11 cellular contexts compared by ENCODE assay signal in the genomic region with DNA sequence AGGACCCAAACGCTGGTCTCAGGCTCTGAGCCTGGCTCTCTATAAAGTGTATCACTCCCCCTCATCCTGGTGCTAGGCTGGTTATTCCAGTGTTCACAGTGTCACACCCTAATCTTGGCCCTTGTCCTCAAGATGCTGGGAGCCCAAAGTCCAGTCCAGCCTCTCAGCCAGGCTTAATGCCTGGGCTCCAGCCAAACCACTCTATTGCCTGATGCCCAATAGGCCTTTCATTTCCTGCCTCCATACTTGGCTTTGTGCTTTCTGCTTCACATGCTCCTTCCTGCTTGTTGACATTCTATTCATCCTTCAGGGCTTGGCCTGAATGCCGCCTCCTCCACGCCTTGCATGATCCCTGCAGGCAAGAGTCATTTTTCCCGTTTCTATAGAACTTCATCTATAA. TPM values are rescaled to one million over a fixed set of nuclear protein-coding genes. Genes with fewer than 3 reads are reported as not detected.
DNase-seq lines count a peak whose midpoint lies in the region; ATAC-seq and TF ChIP-seq lines count a peak whose summit lies in the region.
"Had no signal": no experiment of that assay in that cellular context is flagged by ENCODE, and none has a peak within 500 bp of the region (broad histone marks: within the 10 kb centered on the region; RNA-seq: fewer than 3 reads in every experiment).

No MANE protein-coding gene starts in this region.

- DNase-seq in breast epithelium (ENCODE audit: low spot score in 2 of 2), result peak in 1 of 2 donors; percentile 87
- DNase-seq in lower lobe of right lung, result peak; percentile 87
- no peak for DNase-seq in NK-92 treated with Interleukin-12 subunit alpha and Interleukin-12 subunit beta, amount 100 ng/mL, for 24 hours (lab: John Stamatoyannopoulos, UW)
- no peak for DNase-seq in nephron progenitor cell
- no peak for DNase-seq in DMS 273 treated with DMSO at 0.1 percent for 48 hours (lab: John Stamatoyannopoulos, UW)
- DNase-seq: T1000 had no signal

- H3K9me3 ChIP-seq in breast epithelium (no peaks in the 10 kb centered on the region), lower lobe of right lung (no peaks in the 10 kb centered on the region)

- TF ChIP-seq RAD21 in Ishikawa (IDR thresholded peaks at IDR 0.05; ENCODE audit: low read depth), result no peak

- H3K4me1 Mint-ChIP-seq in nephron progenitor cell, result peaks cover 83% of the 10 kb centered on the region

- H3K27ac ChIP-seq in 22Rv1 (peak overlapping the region; percentile 3; the same call in 1 of the 2 replicates), breast epithelium (peak overlapping the region; percentile 15 to 54), lower lobe of right lung (peak overlapping the region; percentile 7)
- H3K27ac ChIP-seq: parathyroid adenoma had no signal

- intact Hi-C loops in breast epithelium (cut with DNase I; ENCODE audit: low total_unique reads), result no loop called here
- intact Hi-C loops in lower lobe of right lung (cut with DNase I), result no loop called here

- H3K4me1 ChIP-seq in breast epithelium, result peaks cover 5% of the 10 kb centered on the region in 2 donors
- H3K4me1 ChIP-seq in lower lobe of right lung, result peaks cover 6% of the 10 kb centered on the region
- H3K4me1 ChIP-seq: parathyroid adenoma had no signal

- peak; percentile 24; the same call in 1 of the 2 replicates for TF ChIP-seq EP300 in Ishikawa (IDR thresholded peaks at IDR 0.05; ENCODE audit: borderline replicate concordance)

- H3K4me3 Mint-ChIP-seq in nephron progenitor cell, result no peak overlapping the region
- H3K4me3 Mint-ChIP-seq: stimulated activated naive CD8-positive, alpha-beta T cell treated with anti-CD3 and anti-CD28 coated beads, Interleukin-15, Interleukin-2, amounts not matched to agents 100 ng/mL and 50 ng/mL, for 24 hours had no signal

- no peaks in the 10 kb centered on the region for H3K27me3 ChIP-seq in breast epithelium
- peaks cover 9% of the 10 kb centered on the region for H3K27me3 ChIP-seq in lower lobe of right lung (ENCODE audit: low read depth)

- H3K27me3 Mint-ChIP-seq in nephron progenitor cell (ENCODE audit: low read depth, poor library complexity), result no peaks in the 10 kb centered on the region

- TF ChIP-seq CTCF in 22Rv1 (IDR thresholded peaks at IDR 0.05), result no peak
- TF ChIP-seq CTCF in breast epithelium (IDR thresholded peaks at IDR 0.05), result no peak
- no peak for TF ChIP-seq CTCF in lower lobe of right lung (IDR thresholded peaks at IDR 0.05)
- no peak for TF ChIP-seq CTCF in nephron progenitor cell (IDR thresholded peaks at IDR 0.05)

- H3K36me3 ChIP-seq in breast epithelium (no peaks in the 10 kb centered on the region), lower lobe of right lung (no peaks in the 10 kb centered on the region)

- no peaks in the 10 kb centered on the region for H3K9me3 Mint-ChIP-seq in nephron progenitor cell
- H3K9me3 Mint-ChIP-seq: stimulated activated naive CD8-positive, alpha-beta T cell treated with anti-CD3 and anti-CD28 coated beads, Interleukin-15, Interleukin-2, amounts not matched to agents 100 ng/mL and 50 ng/mL, for 24 hours had no signal

- H3K36me3 Mint-ChIP-seq in nephron progenitor cell (ENCODE audit: low read depth), result no peaks in the 10 kb centered on the region

- no peak for TF ChIP-seq POLR2A in breast epithelium (IDR thresholded peaks at IDR 0.05)

- ATAC-seq in lower lobe of right lung (peak; percentile 82 to 91), GM21515 (IDR thresholded peaks at IDR 0.05; ENCODE audit: unreplicated experiment) (no peak)

- H3K4me3 ChIP-seq in breast epithelium (no peak overlapping the region), lower lobe of right lung (no peak overlapping the region)

- H3K27ac Mint-ChIP-seq in nephron progenitor cell, result no peak overlapping the region
- H3K27ac Mint-ChIP-seq: stimulated activated naive CD8-positive, alpha-beta T cell treated with anti-CD3 and anti-CD28 coated beads, Interleukin-15, Interleukin-2, amounts not matched to agents 100 ng/mL and 50 ng/mL, for 24 hours had no signal

TF ChIP-seq in Ishikawa, 13 proteins besides CTCF, POLR2A, EP300 and RAD21:
- TF ChIP-seq TCF12 (IDR thresholded peaks at IDR 0.05; ENCODE audit: low read depth) (no peak), EGR1 (IDR thresholded peaks at IDR 0.05) (no peak), FOXM1 (IDR thresholded peaks at IDR 0.05; ENCODE audit: borderline replicate concordance, low read depth) (no peak), YY1 (IDR thresholded peaks at IDR 0.05; ENCODE audit: low read depth) (0 out of 2 replicates have a peak, but pooled peaks have one; percentile 34), CREB1 (IDR thresholded peaks at IDR 0.05; ENCODE audit: low read depth) (no peak), TAF1 (IDR thresholded peaks at IDR 0.05; ENCODE audit: low read depth) (no peak), CEBPB (IDR thresholded peaks at IDR 0.05) (no peak), NFIC (IDR thresholded peaks at IDR 0.05) (peak; percentile 77), TEAD4 (IDR thresholded peaks at IDR 0.05) (no peak), ZBTB7A (IDR thresholded peaks at IDR 0.05; ENCODE audit: low read depth) (no peak)
- TF ChIP-seq, protein P1, sequence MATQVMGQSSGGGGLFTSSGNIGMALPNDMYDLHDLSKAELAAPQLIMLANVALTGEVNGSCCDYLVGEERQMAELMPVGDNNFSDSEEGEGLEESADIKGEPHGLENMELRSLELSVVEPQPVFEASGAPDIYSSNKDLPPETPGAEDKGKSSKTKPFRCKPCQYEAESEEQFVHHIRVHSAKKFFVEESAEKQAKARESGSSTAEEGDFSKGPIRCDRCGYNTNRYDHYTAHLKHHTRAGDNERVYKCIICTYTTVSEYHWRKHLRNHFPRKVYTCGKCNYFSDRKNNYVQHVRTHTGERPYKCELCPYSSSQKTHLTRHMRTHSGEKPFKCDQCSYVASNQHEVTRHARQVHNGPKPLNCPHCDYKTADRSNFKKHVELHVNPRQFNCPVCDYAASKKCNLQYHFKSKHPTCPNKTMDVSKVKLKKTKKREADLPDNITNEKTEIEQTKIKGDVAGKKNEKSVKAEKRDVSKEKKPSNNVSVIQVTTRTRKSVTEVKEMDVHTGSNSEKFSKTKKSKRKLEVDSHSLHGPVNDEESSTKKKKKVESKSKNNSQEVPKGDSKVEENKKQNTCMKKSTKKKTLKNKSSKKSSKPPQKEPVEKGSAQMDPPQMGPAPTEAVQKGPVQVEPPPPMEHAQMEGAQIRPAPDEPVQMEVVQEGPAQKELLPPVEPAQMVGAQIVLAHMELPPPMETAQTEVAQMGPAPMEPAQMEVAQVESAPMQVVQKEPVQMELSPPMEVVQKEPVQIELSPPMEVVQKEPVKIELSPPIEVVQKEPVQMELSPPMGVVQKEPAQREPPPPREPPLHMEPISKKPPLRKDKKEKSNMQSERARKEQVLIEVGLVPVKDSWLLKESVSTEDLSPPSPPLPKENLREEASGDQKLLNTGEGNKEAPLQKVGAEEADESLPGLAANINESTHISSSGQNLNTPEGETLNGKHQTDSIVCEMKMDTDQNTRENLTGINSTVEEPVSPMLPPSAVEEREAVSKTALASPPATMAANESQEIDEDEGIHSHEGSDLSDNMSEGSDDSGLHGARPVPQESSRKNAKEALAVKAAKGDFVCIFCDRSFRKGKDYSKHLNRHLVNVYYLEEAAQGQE (IDR thresholded peaks at IDR 0.05; ENCODE audit: low read depth), result no peak
- TF ChIP-seq, protein P2, sequence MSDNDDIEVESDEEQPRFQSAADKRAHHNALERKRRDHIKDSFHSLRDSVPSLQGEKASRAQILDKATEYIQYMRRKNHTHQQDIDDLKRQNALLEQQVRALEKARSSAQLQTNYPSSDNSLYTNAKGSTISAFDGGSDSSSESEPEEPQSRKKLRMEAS (IDR thresholded peaks at IDR 0.05), result peak; percentile 39; the same call in 1 of the 2 replicates
- TF ChIP-seq, protein P3, sequence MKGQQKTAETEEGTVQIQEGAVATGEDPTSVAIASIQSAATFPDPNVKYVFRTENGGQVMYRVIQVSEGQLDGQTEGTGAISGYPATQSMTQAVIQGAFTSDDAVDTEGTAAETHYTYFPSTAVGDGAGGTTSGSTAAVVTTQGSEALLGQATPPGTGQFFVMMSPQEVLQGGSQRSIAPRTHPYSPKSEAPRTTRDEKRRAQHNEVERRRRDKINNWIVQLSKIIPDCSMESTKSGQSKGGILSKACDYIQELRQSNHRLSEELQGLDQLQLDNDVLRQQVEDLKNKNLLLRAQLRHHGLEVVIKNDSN (IDR thresholded peaks at IDR 0.05), result no peak
TF ChIP-seq in Ishikawa: peak in this region for 3.

RNA-seq across cellular contexts. Expression of a gene that starts 1.7 kb away (rescaled TPM):
- total RNA-seq in breast epithelium, result not detected
- 0.97 TPM for total RNA-seq in lower lobe of right lung

RNA-seq across cellular contexts. Expression of a gene that starts 33.5 kb away (rescaled TPM):
- 1 to 10 TPM in 2 of 3 donors, under 1 TPM in 1; 0.98 to 2.2 (median 1.1) TPM for total RNA-seq in breast epithelium
- total RNA-seq in lower lobe of right lung, result 6.8 TPM
